Comparison of ENCODE assay signal across 19 cellular contexts in the genomic region with DNA sequence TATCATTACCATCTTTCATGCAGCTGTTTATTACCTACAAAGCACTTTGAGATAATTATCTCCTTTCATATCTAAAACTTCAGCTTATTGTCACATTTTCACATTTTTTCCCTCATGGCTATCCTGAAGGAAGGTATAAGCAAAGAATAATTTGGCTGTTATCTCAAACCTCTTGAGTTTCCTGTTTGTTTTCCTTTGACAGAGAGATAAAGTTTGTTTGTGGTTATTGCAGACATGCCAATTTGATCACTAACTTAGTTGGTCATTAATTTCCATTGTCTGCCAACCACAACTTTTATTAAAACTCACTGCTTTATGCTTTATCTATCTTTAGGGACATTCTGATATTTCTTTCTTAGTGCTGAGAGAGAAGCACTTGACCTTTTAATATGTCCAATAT.
"Had no signal": no experiment of that assay in that cellular context is flagged by ENCODE, and none has a peak within 500 bp of the region (broad histone marks: within the 10 kb centered on the region; RNA-seq: fewer than 3 reads in every experiment).

No MANE protein-coding gene starts in this region.

- DNase-seq: IMR-90, Karpas-422, KG1, NCI-H1092 treated with DMSO at 0.1 percent for 48 hours, NCI-H1436, NCI-H187, NCI-H2029, NCI-H2081 treated with DMSO at 0.1 percent for 48 hours, NCI-H2171, NCI-H226, NCI-H446, NCI-H510A, NCI-H524 treated with DMSO at 0.1 percent for 48 hours, NCI-H69, NCI-H774, SHP77 had no signal

- H3K27ac ChIP-seq: RWPE1 had no signal

- ATAC-seq: Panc1, SK-N-SH treated with all-trans-retinoic acid at 6 μM for 48 hours had no signal
